9 cellular contexts compared by ENCODE assay signal in genomic region chr15:67945951-67946700, GRCh38.
DNase-seq lines count a peak whose midpoint lies in the region; ATAC-seq, FAIRE-seq and TF ChIP-seq lines count a peak whose summit lies in the region.
"Had no signal": no experiment of that assay in that cellular context is flagged by ENCODE, and none has a peak within 500 bp of the region (broad histone marks: within the 10 kb centered on the region; RNA-seq: fewer than 3 reads in every experiment).

No MANE protein-coding gene starts in this region.

- POLR2A ChIA-PET in CD8-positive, alpha-beta T cell (lab: Charles Lee), result no interaction called here

- H3K27ac Mint-ChIP-seq in CD8-positive, alpha-beta T cell, result peak overlapping the region; percentile 23
- H3K27ac Mint-ChIP-seq in mesothelial cell of epicardium, result peak overlapping the region; percentile 98

- no peak for FAIRE-seq in D721Med (lab: Jason Lieb, UNC)

- peaks cover 13% of the 10 kb centered on the region for H3K4me1 Mint-ChIP-seq in CD8-positive, alpha-beta T cell (ENCODE audit: low read depth)
- H3K4me1 Mint-ChIP-seq in mesothelial cell of epicardium, result peaks cover 52% of the 10 kb centered on the region

- no peaks in the 10 kb centered on the region for H3K36me3 ChIP-seq in CD8-positive, alpha-beta T cell (ENCODE audit: insufficient read depth, low read length)

- intact Hi-C loops in CD8-positive, alpha-beta T cell (cut with DNase I, micrococcal nuclease), result no loop called here

- TF ChIP-seq CTCF in CD8-positive, alpha-beta T cell (IDR thresholded peaks at IDR 0.05), result no peak
- TF ChIP-seq CTCF in mesothelial cell of epicardium (IDR thresholded peaks at IDR 0.05; ENCODE audit: unreplicated experiment) (no peak), D721Med (IDR thresholded peaks at IDR 0.05; ENCODE audit: insufficient read depth, missing control alignments) (no peak)

- no peaks in the 10 kb centered on the region for H3K36me3 Mint-ChIP-seq in CD8-positive, alpha-beta T cell
- H3K36me3 Mint-ChIP-seq in mesothelial cell of epicardium, result no peaks in the 10 kb centered on the region

- CTCF ChIA-PET in CD8-positive, alpha-beta T cell (lab: Charles Lee), result no interaction called here

- no peaks in the 10 kb centered on the region for H3K9me3 Mint-ChIP-seq in CD8-positive, alpha-beta T cell
- H3K9me3 Mint-ChIP-seq in mesothelial cell of epicardium, result peaks cover 4% of the 10 kb centered on the region

- H3K4me1 ChIP-seq in CD8-positive, alpha-beta T cell (ENCODE audit: insufficient read depth, low read length), result peaks cover 5% of the 10 kb centered on the region

- DNase-seq in CD8-positive, alpha-beta T cell, result no peak
- DNase-seq in M059J (ENCODE audit: low read depth) (peak; percentile 92), dedifferentiated amniotic fluid mesenchymal stem cell (ENCODE audit: extremely low spot score) (peak; percentile 56), mesothelial cell of epicardium (ENCODE audit: low spot score in 2 of 2, unreplicated experiment in 2 of 2) (peak; percentile 31 to 61), NCI-H1436 (lab: John Stamatoyannopoulos, UW) (no peak), D721Med (ENCODE audit: insufficient read length, low spot score) (no peak), NOMO-1 (lab: John Stamatoyannopoulos, UW; ENCODE audit: unreplicated experiment in 2 of 2) (no peak)
- DNase-seq: NCI-H2227 treated with DMSO at 0.1 percent for 48 hours had no signal

- no peak overlapping the region for H3K4me3 ChIP-seq in CD8-positive, alpha-beta T cell (ENCODE audit: low read depth, low read length)

- H3K4me3 Mint-ChIP-seq in CD8-positive, alpha-beta T cell, result peak overlapping the region; percentile 44
- peak overlapping the region; percentile 14 for H3K4me3 Mint-ChIP-seq in mesothelial cell of epicardium

- no peak overlapping the region for H3K27ac ChIP-seq in CD8-positive, alpha-beta T cell (ENCODE audit: low read depth, low read length)

- no peak for ATAC-seq in CD8-positive, alpha-beta T cell
- no peak for ATAC-seq in GM21737 (IDR thresholded peaks at IDR 0.05; ENCODE audit: unreplicated experiment)

- no peaks in the 10 kb centered on the region for H3K27me3 Mint-ChIP-seq in CD8-positive, alpha-beta T cell (ENCODE audit: low read depth)
- no peaks in the 10 kb centered on the region for H3K27me3 Mint-ChIP-seq in mesothelial cell of epicardium (ENCODE audit: low read depth)

- H3K27me3 ChIP-seq in CD8-positive, alpha-beta T cell (ENCODE audit: insufficient read depth, low read length), result no peaks in the 10 kb centered on the region

- H3K9me3 ChIP-seq in CD8-positive, alpha-beta T cell (ENCODE audit: low read length), result no peaks in the 10 kb centered on the region

Comparison
In these comparisons a context has a peak if more than half of its experiments do, and no peak if none do; other contexts are left out.
1. DNase-seq: peak in M059J (single experiment), dedifferentiated amniotic fluid mesenchymal stem cell (single experiment) and mesothelial cell of epicardium (2 of 2); none in CD8-positive, alpha-beta T cell (0 of 7), NCI-H1436 (single experiment), D721Med (single experiment) and NOMO-1 (0 of 2).